Comparison of ENCODE assay signal across 11 cellular contexts in genomic region chr6:34386316-34387137, GRCh38. TPM values are rescaled to one million over a fixed set of nuclear protein-coding genes. Genes with fewer than 3 reads are reported as not detected.
DNase-seq lines count a peak whose midpoint lies in the region; ATAC-seq and TF ChIP-seq lines count a peak whose summit lies in the region.
"Had no signal": no experiment of that assay in that cellular context is flagged by ENCODE, and none has a peak within 500 bp of the region (broad histone marks: within the 10 kb centered on the region; RNA-seq: fewer than 3 reads in every experiment).

No MANE protein-coding gene starts in this region.

- H3T11ph ChIP-seq in H9 (ENCODE audit: low read length), result no peak overlapping the region

- no peak overlapping the region for H4K5ac ChIP-seq in H9 (ENCODE audit: insufficient read length, low read depth, low read length)

- TF ChIP-seq CTCF in H9 (conservative IDR thresholded peaks at IDR 0.05), result no peak
- TF ChIP-seq CTCF in fibroblast of mammary gland (conservative IDR thresholded peaks at IDR 0.05; ENCODE audit: control insufficient read depth, insufficient read depth, low read depth, low read length), result no peak

- H3K79me1 ChIP-seq in H9 (ENCODE audit: insufficient read depth, low read depth, low read length, poor library complexity, severe bottlenecking), result no peaks in the 10 kb centered on the region

- H2BK12ac ChIP-seq in H9 (ENCODE audit: insufficient read length, low read depth, low read length), result no peak overlapping the region

- no peak overlapping the region for H2BK20ac ChIP-seq in H9 (ENCODE audit: low read depth, low read length, poor library complexity, severe bottlenecking)

- H3K56ac ChIP-seq in H9 (ENCODE audit: insufficient read length, low read depth, low read length), result no peak overlapping the region

- H3K36me3 ChIP-seq in skeletal muscle tissue (ENCODE audit: control insufficient read depth in 3 of 3, insufficient read depth in 3 of 3, low read length in 3 of 3), result no peaks in the 10 kb centered on the region
- H3K36me3 ChIP-seq: left lung, tibial artery had no signal

- H2AFZ ChIP-seq in H9 (ENCODE audit: low read length), result no peak overlapping the region

- H3K18ac ChIP-seq in H9 (ENCODE audit: insufficient read length, low read depth, low read length), result no peak overlapping the region

- peaks cover 27% of the 10 kb centered on the region; the same call in 1 of the 2 replicates for H3K79me2 ChIP-seq in H9 (ENCODE audit: insufficient read depth, low read length)

- peaks cover 33 to 49% of the 10 kb centered on the region in 2 experiments for H3K4me1 Mint-ChIP-seq in H9

- no peak overlapping the region for H2BK5ac ChIP-seq in H9 (ENCODE audit: insufficient read length, low read length)

- H3K23ac ChIP-seq in H9 (ENCODE audit: insufficient read length, low read depth, low read length), result no peak overlapping the region

- H4K8ac ChIP-seq in H9 (replicated peaks; ENCODE audit: insufficient read length, low read depth, low read length), result no peak overlapping the region

- no peak overlapping the region for H3K9ac ChIP-seq in H9 (ENCODE audit: extremely low read depth, insufficient read length, low read length)
- peak overlapping the region in 1 of 3 donors; percentile 6 for H3K9ac ChIP-seq in skeletal muscle tissue (ENCODE audit: low read depth in 1 of 3, low read length in 3 of 3)

- H3K9me3 ChIP-seq in H9 (ENCODE audit: control insufficient read depth, low read depth, low read length), result no peaks in the 10 kb centered on the region
- no peaks in the 10 kb centered on the region for H3K9me3 ChIP-seq in skeletal muscle tissue (ENCODE audit: control insufficient read depth in 3 of 3, low read length in 3 of 3)
- H3K9me3 ChIP-seq: left lung, tibial artery had no signal

- no peaks in the 10 kb centered on the region for H4K20me1 ChIP-seq in H9 (ENCODE audit: control insufficient read depth, insufficient read depth, insufficient read length)

- no peaks in the 10 kb centered on the region for H3K27me3 Mint-ChIP-seq in H9 (ENCODE audit: low read depth)

- peaks cover 0 to 3% (median 0%) of the 10 kb centered on the region in 3 experiments; a peak in 1 of 7 replicates for H3K36me3 Mint-ChIP-seq in H9 (ENCODE audit: insufficient read depth in 1 of 3, low read depth in 3 of 3)

- no peak overlapping the region for H2BK120ac ChIP-seq in H9 (ENCODE audit: low read depth, low read length, poor library complexity, severe bottlenecking)

- no peak overlapping the region for H3K4ac ChIP-seq in H9 (ENCODE audit: low read depth, low read length)

- peak overlapping the region in 2 of 3 experiments; percentile 19 to 49; a peak in 4 of 7 replicates for H3K27ac Mint-ChIP-seq in H9

- no peak overlapping the region for H3K14ac ChIP-seq in H9 (ENCODE audit: insufficient read depth, low read length)

- no peak overlapping the region for H3K4me2 ChIP-seq in H9 (ENCODE audit: insufficient read depth, insufficient read length, low read length)

- H3K4me1 ChIP-seq in H9 (ENCODE audit: insufficient read depth, low read length), result peaks cover 2% of the 10 kb centered on the region
- H3K4me1 ChIP-seq in skeletal muscle tissue (ENCODE audit: control insufficient read depth in 3 of 3, insufficient read depth in 3 of 3, low read length in 3 of 3), result peaks cover 39 to 51% (median 41%) of the 10 kb centered on the region in 3 donors

- H3K23me2 ChIP-seq in H9 (ENCODE audit: insufficient read length, low read depth, low read length, poor library complexity, severe bottlenecking), result peaks cover 5% of the 10 kb centered on the region

- H3K27ac ChIP-seq in H9 (ENCODE audit: insufficient read length, low read depth, low read length) (no peak overlapping the region), skeletal muscle tissue (ENCODE audit: low read depth, low read length) (peak overlapping the region; percentile 27)
- H3K27ac ChIP-seq: left lung, tibial artery had no signal

- H3K4me3 Mint-ChIP-seq in H9, result no peak overlapping the region

- no CpG with 5 or more reads among the region's 4 CpGs for WGBS in H9 (ENCODE audit: extremely low coverage, insufficient read length, low lambda C conversion rate)

- H4K91ac ChIP-seq in H9 (ENCODE audit: insufficient read length, low read depth, low read length), result no peak overlapping the region

- no peak overlapping the region for H3K4me3 ChIP-seq in fibroblast of mammary gland (ENCODE audit: control insufficient read depth, low read depth, low read length)
- no peak overlapping the region for H3K4me3 ChIP-seq in skeletal muscle tissue (ENCODE audit: low read length in 3 of 3)
- H3K4me3 ChIP-seq: left lung, tibial artery had no signal

- H3K9me3 Mint-ChIP-seq in H9, result no peaks in the 10 kb centered on the region

- no peak overlapping the region for H2BK15ac ChIP-seq in H9 (ENCODE audit: low read depth, low read length)

- no peak for ATAC-seq in GM18517 (IDR thresholded peaks at IDR 0.05; ENCODE audit: unreplicated experiment)
- ATAC-seq in GM18511 (IDR thresholded peaks at IDR 0.05; ENCODE audit: unreplicated experiment), result no peak
- ATAC-seq: left lung had no signal

- DNase-seq in H9 (no peak), RPMI7951 (ENCODE audit: low read depth) (peak; percentile 77), fibroblast of mammary gland (ENCODE audit: low read depth) (peak; percentile 98), SK-N-DZ (ENCODE audit: low spot score) (no peak)
- no peak for DNase-seq in stimulated activated CD4-positive, alpha-beta T cell treated with anti-CD3 and anti-CD28 coated beads, Interleukin-2, amount 100 ng/mL, for 48 hours
- DNase-seq: left lung, NCI-H2107, tibial artery had no signal

- H3K27me3 ChIP-seq in H9 (ENCODE audit: insufficient read depth, low read length) (no peaks in the 10 kb centered on the region), skeletal muscle tissue (ENCODE audit: control insufficient read depth in 3 of 3, insufficient read depth in 3 of 3, low read length in 3 of 3) (no peaks in the 10 kb centered on the region)
- H3K27me3 ChIP-seq: left lung, tibial artery had no signal

- H2AK5ac ChIP-seq in H9 (ENCODE audit: insufficient read length, low read length), result no peak overlapping the region

RNA-seq across cellular contexts. Expression of gene NUDT3, which starts 5.9 kb away (rescaled TPM):
- total RNA-seq in H9 (2021), result 22.7 and 23.6 TPM in 2 replicates
- 18.0 and 19.1 TPM in 2 replicates for total RNA-seq in RPMI7951 (2014; rRNA removed; shearing (Covaris generic))
- total RNA-seq in skeletal muscle tissue, result 28.7 TPM
- polyA plus RNA-seq in SK-N-DZ (2014; cell fraction: cytosol; rRNA removed), result 32.5 and 39.5 TPM in 2 replicates
- 38.4 and 47.8 TPM in 2 replicates for polyA plus RNA-seq in SK-N-DZ (2014; cell fraction: nucleus; rRNA removed)

RNA-seq across cellular contexts. Expression of gene RPS10, which starts 39.3 kb away (rescaled TPM):
- 2,330 and 2,392 TPM in 2 replicates for total RNA-seq in H9 (2021)
- 3,560 and 4,532 TPM in 2 replicates for total RNA-seq in RPMI7951 (2014; rRNA removed; shearing (Covaris generic))
- total RNA-seq in skeletal muscle tissue, result 1,815 TPM
- 8,232 and 8,575 TPM in 2 replicates for polyA plus RNA-seq in SK-N-DZ (2014; cell fraction: cytosol; rRNA removed)
- polyA plus RNA-seq in SK-N-DZ (2014; cell fraction: nucleus; rRNA removed), result 3,567 and 4,317 TPM in 2 replicates

Comparison
In these comparisons a context has a peak if more than half of its experiments do, and no peak if none do; other contexts are left out.
1. DNase-seq: peak in RPMI7951 (single experiment) and fibroblast of mammary gland (single experiment); none in H9 (single experiment), stimulated activated CD4-positive, alpha-beta T cell treated with anti-CD3 and anti-CD28 coated beads, Interleukin-2, amount 100 ng/mL, for 48 hours (0 of 2) and SK-N-DZ (single experiment).